ENCODE assay signal across 10 cellular contexts in genomic region chr12:48958049-48958388, GRCh38. TPM values are rescaled to one million over a fixed set of nuclear protein-coding genes. Genes with fewer than 3 reads are reported as not detected.
DNase-seq lines count a peak whose midpoint lies in the region; ATAC-seq and TF ChIP-seq lines count a peak whose summit lies in the region.
"Had no signal": no experiment of that assay in that cellular context is flagged by ENCODE, and none has a peak within 500 bp of the region (broad histone marks: within the 10 kb centered on the region; RNA-seq: fewer than 3 reads in every experiment).

No MANE protein-coding gene starts in this region.

- peak overlapping the region; percentile 93 for H3K9ac ChIP-seq in Loucy (ENCODE audit: low read depth, low read length, poor library complexity, severe bottlenecking)

- peaks cover 30% of the 10 kb centered on the region for H4K20me1 ChIP-seq in Loucy (ENCODE audit: insufficient read depth, low read length, poor library complexity, severe bottlenecking)

- DNase-seq in coronary artery (ENCODE audit: low spot score) = no peak
- DNase-seq in neural crest cell (ENCODE audit: low read depth, low spot score) = no peak
- DNase-seq in NCI-H2081 treated with DMSO at 0.1 percent for 48 hours (lab: John Stamatoyannopoulos, UW) = no peak
- no peak for DNase-seq in 8988T
- no peak for DNase-seq in RPMI8226

- H3K4me1 ChIP-seq in Loucy (ENCODE audit: insufficient read depth, low read length, poor library complexity, severe bottlenecking) = peaks cover 30% of the 10 kb centered on the region

- H3K4me3 ChIP-seq in Loucy (ENCODE audit: low read length, poor library complexity, severe bottlenecking) (peak overlapping the region; percentile 93), coronary artery (peak overlapping the region; percentile 90)

- no peaks in the 10 kb centered on the region for H3K36me3 ChIP-seq in Loucy (ENCODE audit: insufficient read depth, low read length)

- no peak for ATAC-seq in GM19324 (IDR thresholded peaks at IDR 0.05; ENCODE audit: low FRiP score, unreplicated experiment)

- H3K4me1 Mint-ChIP-seq in neural crest cell = peaks cover 30% of the 10 kb centered on the region

- no peaks in the 10 kb centered on the region for H3K9me3 Mint-ChIP-seq in neural crest cell

- peak overlapping the region; percentile 87 for H2AFZ ChIP-seq in Loucy (ENCODE audit: low read length)

- H3K27me3 ChIP-seq in Loucy (ENCODE audit: insufficient read depth, low read length, poor library complexity, severe bottlenecking) = no peaks in the 10 kb centered on the region

- peak overlapping the region; percentile 89 for H3K27ac ChIP-seq in C4-2B
- H3K27ac ChIP-seq in coronary artery = no peak overlapping the region

- no peaks in the 10 kb centered on the region for H3F3A ChIP-seq in Loucy (ENCODE audit: low read depth)

- no peak overlapping the region for H3K27ac Mint-ChIP-seq in neural crest cell (ENCODE audit: unreplicated experiment)

- H3K79me2 ChIP-seq in Loucy (ENCODE audit: insufficient read depth, low read length) = peaks cover 42% of the 10 kb centered on the region

- H3K4me3 Mint-ChIP-seq in neural crest cell = peak overlapping the region; percentile 100

- H3K27me3 Mint-ChIP-seq in neural crest cell (ENCODE audit: low read depth) = peaks cover 26% of the 10 kb centered on the region

- no peak for TF ChIP-seq CTCF in C4-2B (conservative IDR thresholded peaks at IDR 0.05)
- no peak for TF ChIP-seq CTCF in Loucy (conservative IDR thresholded peaks at IDR 0.05; ENCODE audit: low read length)
- no peak for TF ChIP-seq CTCF in coronary artery (IDR thresholded peaks at IDR 0.05)
- no peak for TF ChIP-seq CTCF in neural crest cell (conservative IDR thresholded peaks at IDR 0.05)

- no peaks in the 10 kb centered on the region for H3K9me3 ChIP-seq in Loucy (ENCODE audit: insufficient read depth, low read depth, low read length)

- no peaks in the 10 kb centered on the region for H3K9me2 ChIP-seq in Loucy (replicated peaks; ENCODE audit: low read depth, low read length)

- peak overlapping the region; percentile 91 for H3K4me2 ChIP-seq in Loucy (ENCODE audit: low read depth, low read length, poor library complexity, severe bottlenecking)

- H3K36me3 Mint-ChIP-seq in neural crest cell (ENCODE audit: low read depth) = no peaks in the 10 kb centered on the region

RNA-seq across cellular contexts. Expression of gene ARF3, which starts 0.7 kb away (rescaled TPM):
- total RNA-seq in neural crest cell = 194 and 202 TPM in 2 replicates

RNA-seq across cellular contexts. Expression of gene WNT10B, which starts 13.5 kb away (rescaled TPM):
- 1.3 and 1.8 TPM in 2 replicates for total RNA-seq in neural crest cell
- total RNA-seq: left lobe of liver had no signal

RNA-seq across cellular contexts. Expression of gene WNT1, which starts 20.1 kb away (rescaled TPM):
- total RNA-seq in neural crest cell = 1.2 and 2.1 TPM in 2 replicates
- total RNA-seq: left lobe of liver, SK-MEL-5 had no signal

RNA-seq across cellular contexts. Expression of gene FKBP11, which starts 32.7 kb away (rescaled TPM):
- total RNA-seq in neural crest cell = 15.1 and 18.6 TPM in 2 replicates

RNA-seq across cellular contexts. Expression of gene DDN, which starts 41.2 kb away (rescaled TPM):
- total RNA-seq in neural crest cell = 0.51 and 0.64 TPM in 2 replicates
- total RNA-seq: left lobe of liver had no signal
